9 cellular contexts compared by ENCODE assay signal in the genomic region with DNA sequence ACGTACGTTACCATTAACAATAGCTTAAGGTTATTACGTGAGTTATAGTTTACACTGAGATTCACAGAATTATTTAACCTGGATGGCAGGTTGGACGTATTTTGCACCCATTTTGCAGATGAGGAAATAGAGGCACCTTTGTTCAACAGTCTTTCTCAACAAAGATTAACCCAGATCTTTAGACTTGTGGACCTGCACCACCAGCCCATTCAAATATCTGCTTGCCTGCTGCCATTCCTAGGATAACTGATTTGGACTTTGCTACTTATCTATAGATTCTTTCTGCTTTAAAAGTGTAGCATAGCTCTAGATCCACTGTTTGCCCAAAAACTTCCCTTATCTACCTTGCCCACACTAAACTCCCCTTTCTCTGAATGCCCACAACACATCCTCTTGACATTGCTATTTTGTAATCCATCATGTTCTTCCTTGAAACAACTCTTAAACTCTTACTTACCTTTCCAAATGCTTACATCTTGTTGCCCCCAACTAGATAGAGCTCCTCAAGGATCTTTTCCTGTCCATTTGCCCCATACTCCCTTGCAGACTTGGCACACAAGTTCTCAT. TPM values are rescaled to one million over a fixed set of nuclear protein-coding genes. Genes with fewer than 3 reads are reported as not detected.
A peak's percentile ranks its signal among the peaks of the same experiment; 100 is the strongest.
DNase-seq lines count a peak whose midpoint lies in the region; ATAC-seq and TF ChIP-seq lines count a peak whose summit lies in the region.
"Had no signal": no experiment of that assay in that cellular context is flagged by ENCODE, and none has a peak within 500 bp of the region (broad histone marks: within the 10 kb centered on the region; RNA-seq: fewer than 3 reads in every experiment).

No MANE protein-coding gene starts in this region.

- intact Hi-C loops in CD4-positive, alpha-beta memory T cell (cut with micrococcal nuclease): loop anchor here (1.0 kb wide), 3 partner anchors 10 to 57 kb away; a partner anchor contains a TSS

- peak overlapping the region; percentile 83 to 98 (median 95) for H3K27ac Mint-ChIP-seq in CD4-positive, alpha-beta memory T cell
- H3K27ac Mint-ChIP-seq in IgD-negative memory B cell: peak overlapping the region; percentile 3 to 90 (median 86)
- H3K27ac Mint-ChIP-seq in activated T-helper 17 cell treated with anti-CD3 and anti-CD28 coated beads, Interleukin-2, amount 50 U/mL, for 72 hours: peak overlapping the region; percentile 91
- peak overlapping the region; percentile 81 to 93 for H3K27ac Mint-ChIP-seq in natural killer cell treated with Interleukin-12 subunit alpha and Interleukin-12 subunit beta and Interleukin-15 and Interleukin-18, amount 100 ng/mL, for 72 hours

- H3K4me1 Mint-ChIP-seq in CD4-positive, alpha-beta memory T cell: peaks cover 16 to 31% (median 23%) of the 10 kb centered on the region in 4 donors
- H3K4me1 Mint-ChIP-seq in IgD-negative memory B cell: peaks cover 13 to 18% (median 17%) of the 10 kb centered on the region in 3 donors
- peaks cover 34% of the 10 kb centered on the region for H3K4me1 Mint-ChIP-seq in activated T-helper 17 cell treated with anti-CD3 and anti-CD28 coated beads, Interleukin-2, amount 50 U/mL, for 72 hours
- H3K4me1 Mint-ChIP-seq in natural killer cell treated with Interleukin-12 subunit alpha and Interleukin-12 subunit beta and Interleukin-15 and Interleukin-18, amount 100 ng/mL, for 72 hours (ENCODE audit: low read depth in 2 of 2): peaks cover 34 to 37% of the 10 kb centered on the region in 2 donors

- H3K27me3 ChIP-seq in CD4-positive, alpha-beta memory T cell (ENCODE audit: insufficient read depth, low read length): no peaks in the 10 kb centered on the region

- no peaks in the 10 kb centered on the region for H3K27me3 Mint-ChIP-seq in CD4-positive, alpha-beta memory T cell
- no peaks in the 10 kb centered on the region for H3K27me3 Mint-ChIP-seq in IgD-negative memory B cell
- no peaks in the 10 kb centered on the region for H3K27me3 Mint-ChIP-seq in activated T-helper 17 cell treated with anti-CD3 and anti-CD28 coated beads, Interleukin-2, amount 50 U/mL, for 72 hours
- H3K27me3 Mint-ChIP-seq in natural killer cell treated with Interleukin-12 subunit alpha and Interleukin-12 subunit beta and Interleukin-15 and Interleukin-18, amount 100 ng/mL, for 72 hours: no peaks in the 10 kb centered on the region

- no peaks in the 10 kb centered on the region for H3K9me3 ChIP-seq in CD4-positive, alpha-beta memory T cell (ENCODE audit: control insufficient read depth in 1 of 2, low read length in 2 of 2)

- H3K27ac ChIP-seq in CD4-positive, alpha-beta memory T cell (ENCODE audit: low read depth, low read length): peak overlapping the region; percentile 65

- H3K36me3 ChIP-seq in CD4-positive, alpha-beta memory T cell (ENCODE audit: insufficient read depth, low read length): no peaks in the 10 kb centered on the region

- H3K4me3 ChIP-seq in CD4-positive, alpha-beta memory T cell (ENCODE audit: low read length in 2 of 2): peak overlapping the region in 1 of 2 donors; percentile 25

- peak overlapping the region in 6 of 8 donors; percentile 47 to 86 (median 78) for H3K4me3 Mint-ChIP-seq in CD4-positive, alpha-beta memory T cell
- peak overlapping the region in 3 of 4 donors; percentile 70 to 91 (median 90) for H3K4me3 Mint-ChIP-seq in IgD-negative memory B cell
- H3K4me3 Mint-ChIP-seq in activated T-helper 17 cell treated with anti-CD3 and anti-CD28 coated beads, Interleukin-2, amount 50 U/mL, for 72 hours: peak overlapping the region; percentile 82
- H3K4me3 Mint-ChIP-seq in natural killer cell treated with Interleukin-12 subunit alpha and Interleukin-12 subunit beta and Interleukin-15 and Interleukin-18, amount 100 ng/mL, for 72 hours: peak overlapping the region; percentile 81

- peaks cover 21% of the 10 kb centered on the region for H3K4me1 ChIP-seq in CD4-positive, alpha-beta memory T cell (ENCODE audit: insufficient read depth, low read length)

- CTCF ChIA-PET in CD4-positive, alpha-beta memory T cell (lab: Charles Lee; ENCODE audit: partially characterized antibody): interaction anchor here (1.1 to 3.5 kb wide), 9 partner anchors 9 to 134 kb away, joined by 3 to 26 read pairs (median 4); a partner anchor contains a TSS

- POLR2A ChIA-PET in CD4-positive, alpha-beta memory T cell (lab: Charles Lee; ENCODE audit: partially characterized antibody): interaction anchor here (1.0 to 4.6 kb wide), 13 partner anchors 8 to 102 kb away, joined by 3 to 39 read pairs (median 5); a partner anchor contains a TSS

- DNase-seq in CD4-positive, alpha-beta memory T cell: no peak
- no peak for DNase-seq in natural killer cell treated with Interleukin-12 subunit alpha and Interleukin-12 subunit beta and Interleukin-15 and Interleukin-18, amount 100 ng/mL, for 72 hours (ENCODE audit: low spot score)
- DNase-seq in LoVo (ENCODE audit: low spot score) (no peak), erythroblast (lab: John Stamatoyannopoulos, UW) (no peak)
- DNase-seq in activated CD4-positive, CD25-positive, alpha-beta regulatory T cell treated with anti-CD3 and anti-CD28 coated beads, Interleukin-2, amount 50 U/mL, for 72 hours: no peak
- DNase-seq: NCI-H2171 had no signal

- no peaks in the 10 kb centered on the region for H3K36me3 Mint-ChIP-seq in CD4-positive, alpha-beta memory T cell
- H3K36me3 Mint-ChIP-seq in IgD-negative memory B cell: peaks cover 2% of the 10 kb centered on the region
- no peaks in the 10 kb centered on the region for H3K36me3 Mint-ChIP-seq in activated T-helper 17 cell treated with anti-CD3 and anti-CD28 coated beads, Interleukin-2, amount 50 U/mL, for 72 hours (ENCODE audit: low read depth)
- H3K36me3 Mint-ChIP-seq in natural killer cell treated with Interleukin-12 subunit alpha and Interleukin-12 subunit beta and Interleukin-15 and Interleukin-18, amount 100 ng/mL, for 72 hours: peaks cover 6% of the 10 kb centered on the region

- H3K9me3 Mint-ChIP-seq in CD4-positive, alpha-beta memory T cell: no peaks in the 10 kb centered on the region
- no peaks in the 10 kb centered on the region for H3K9me3 Mint-ChIP-seq in IgD-negative memory B cell
- peaks cover 6% of the 10 kb centered on the region for H3K9me3 Mint-ChIP-seq in activated T-helper 17 cell treated with anti-CD3 and anti-CD28 coated beads, Interleukin-2, amount 50 U/mL, for 72 hours
- H3K9me3 Mint-ChIP-seq in natural killer cell treated with Interleukin-12 subunit alpha and Interleukin-12 subunit beta and Interleukin-15 and Interleukin-18, amount 100 ng/mL, for 72 hours: peaks cover 8% of the 10 kb centered on the region

- no peak for ATAC-seq in activated T-helper 17 cell treated with anti-CD3 and anti-CD28 coated beads, Interleukin-2, amount 50 U/mL, for 72 hours (replicated peaks)
- no peak for ATAC-seq in natural killer cell treated with Interleukin-12 subunit alpha and Interleukin-12 subunit beta and Interleukin-15 and Interleukin-18, amount 100 ng/mL, for 72 hours
- ATAC-seq in GM18907 (IDR thresholded peaks at IDR 0.05; ENCODE audit: unreplicated experiment): no peak

- no peak for TF ChIP-seq POLR2A in erythroblast (IDR thresholded peaks at IDR 0.05; ENCODE audit: low read length)

RNA-seq across cellular contexts. Expression of a gene that starts 56.4 kb away (rescaled TPM):
- total RNA-seq in CD4-positive, alpha-beta memory T cell: 100 to 1,000 TPM; 145 to 165 TPM
- polyA plus RNA-seq in CD4-positive, alpha-beta memory T cell: 100 to 1,000 TPM; 112 to 318 TPM
- 40.7 TPM for polyA plus RNA-seq in IgD-negative memory B cell
- 100 to 1,000 TPM; 254 to 663 TPM for total RNA-seq in activated T-helper 17 cell treated with anti-CD3 and anti-CD28 coated beads, Interleukin-2, amount 50 U/mL, for 72 hours
- 100 to 1,000 TPM; 121 to 244 TPM for total RNA-seq in natural killer cell treated with Interleukin-12 subunit alpha and Interleukin-12 subunit beta and Interleukin-15 and Interleukin-18, amount 100 ng/mL, for 72 hours
